In the genomic region with DNA sequence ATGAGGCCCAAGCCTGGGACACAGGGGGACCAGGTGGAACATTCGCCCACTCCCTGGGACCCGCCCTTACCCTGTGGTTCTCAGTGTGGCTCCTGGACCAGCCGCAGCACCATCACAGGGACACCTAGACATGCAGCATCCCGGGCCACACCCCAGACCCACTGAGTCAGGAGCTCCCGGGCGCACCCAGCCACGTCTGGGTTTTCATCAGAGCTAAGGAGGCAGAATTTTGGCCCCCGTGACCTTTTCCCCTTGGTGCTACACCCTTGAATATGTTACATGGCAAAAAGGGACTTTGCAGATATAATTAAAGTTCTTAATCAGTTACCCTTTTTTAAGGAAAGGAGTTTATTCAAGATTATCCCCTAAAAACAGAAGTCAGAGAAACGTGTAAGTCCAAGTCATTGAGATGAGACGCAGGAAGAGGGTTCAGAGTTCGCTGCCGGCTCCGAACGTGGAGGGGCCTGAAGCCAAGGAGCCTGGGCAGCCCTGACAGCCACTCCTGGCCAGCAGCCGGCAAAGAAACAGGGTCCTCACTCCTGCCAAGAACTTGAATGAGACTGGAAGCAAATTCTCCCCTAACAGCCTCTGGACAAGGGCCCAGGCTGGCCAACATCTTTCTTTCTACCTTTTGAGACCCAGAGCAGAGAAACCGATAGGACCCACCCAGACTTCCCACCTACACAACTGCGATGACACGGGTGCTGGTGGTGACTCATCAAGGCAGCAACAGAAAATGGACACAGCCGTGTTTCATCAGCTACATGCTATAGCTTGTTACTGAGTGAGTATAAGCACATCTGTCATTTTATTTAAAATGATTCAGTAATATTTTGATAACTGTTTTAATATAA, we compare ENCODE assay signal across 9 cellular contexts. TPM values are rescaled to one million over a fixed set of nuclear protein-coding genes. Genes with fewer than 3 reads are reported as not detected.
DNase-seq lines count a peak whose midpoint lies in the region; ATAC-seq, FAIRE-seq and TF ChIP-seq lines count a peak whose summit lies in the region.
"Had no signal": no experiment of that assay in that cellular context is flagged by ENCODE, and none has a peak within 500 bp of the region (broad histone marks: within the 10 kb centered on the region; RNA-seq: fewer than 3 reads in every experiment).

No MANE protein-coding gene starts in this region.

- H3K27me3 ChIP-seq in BLaER1, result no peaks in the 10 kb centered on the region

- peak; percentile 51 for DNase-seq in activated CD8-positive, alpha-beta memory T cell treated with anti-CD3 and anti-CD28 coated beads, Interleukin-2, amount 50 U/mL, for 24 hours (ENCODE audit: extremely low read depth)
- DNase-seq in fibroblast of the aortic adventitia (ENCODE audit: low read depth) (peak; percentile 45), NCI-H2171 (lab: John Stamatoyannopoulos, UW) (no peak), GM12892 (ENCODE audit: insufficient read length) (no peak), UCSD-AML1 (lab: John Stamatoyannopoulos, UW; ENCODE audit: unreplicated experiment) (no peak)
- DNase-seq in stimulated activated CD4-positive, alpha-beta T cell treated with anti-CD3 and anti-CD28 coated beads, Interleukin-12 subunit alpha, Interleukin-12 subunit beta, amount 100 ng/mL, for 4 hours, result peak; percentile 35

- peak; percentile 17 for ATAC-seq in HG03066 (IDR thresholded peaks at IDR 0.05; ENCODE audit: low read depth, unreplicated experiment)

- no peaks in the 10 kb centered on the region for H3K36me3 ChIP-seq in BLaER1

- H3K9me3 ChIP-seq in BLaER1, result no peaks in the 10 kb centered on the region

- H3K4me1 ChIP-seq in BLaER1, result peaks cover 42% of the 10 kb centered on the region

- no peak for TF ChIP-seq POLR2A in GM12892 (IDR thresholded peaks at IDR 0.05; ENCODE audit: low read depth, low read length)

- no peak for TF ChIP-seq CTCF in fibroblast of the aortic adventitia (IDR thresholded peaks at IDR 0.05; ENCODE audit: insufficient read depth, low read length)

- peak overlapping the region; percentile 63; the same call in 1 of the 2 replicates for H3K9ac ChIP-seq in BLaER1

- 0 out of 2 replicates have a peak overlapping the region, but pooled peaks have one; percentile 28 for H3K27ac ChIP-seq in BLaER1

- no peaks in the 10 kb centered on the region for H4K20me1 ChIP-seq in BLaER1

- H3K4me3 ChIP-seq in BLaER1 (peak overlapping the region; percentile 62; the same call in 1 of the 2 replicates), fibroblast of the aortic adventitia (ENCODE audit: low read depth, low read length) (no peak overlapping the region)

- no peak for FAIRE-seq in GM12892 (lab: Jason Lieb, UNC)
- FAIRE-seq: endometrium had no signal

- H3K4me2 ChIP-seq in BLaER1, result peak overlapping the region; percentile 97

RNA-seq across cellular contexts. Expression of gene BFSP1, which starts 25.3 kb away (rescaled TPM):
- 1.3 and 3.5 TPM in 2 replicates for total RNA-seq in fibroblast of the aortic adventitia (ENCODE audit: low replicate concordance)
- not detected for polyA plus RNA-seq in GM12892 (2012; ENCODE audit: missing spikeins)

Comparison
In these comparisons a context has a peak if more than half of its experiments do, and no peak if none do; other contexts are left out.
1. DNase-seq: peak in activated CD8-positive, alpha-beta memory T cell treated with anti-CD3 and anti-CD28 coated beads, Interleukin-2, amount 50 U/mL, for 24 hours (single experiment), fibroblast of the aortic adventitia (single experiment) and stimulated activated CD4-positive, alpha-beta T cell treated with anti-CD3 and anti-CD28 coated beads, Interleukin-12 subunit alpha, Interleukin-12 subunit beta, amount 100 ng/mL, for 4 hours (single experiment); none in NCI-H2171 (single experiment), GM12892 (single experiment) and UCSD-AML1 (single experiment).